Comparison of ENCODE assay signal across 8 cellular contexts in genomic region chr1:75632350-75632949, GRCh38. TPM values are rescaled to one million over a fixed set of nuclear protein-coding genes. Genes with fewer than 3 reads are reported as not detected.
DNase-seq lines count a peak whose midpoint lies in the region; ATAC-seq and TF ChIP-seq lines count a peak whose summit lies in the region.

No MANE protein-coding gene starts in this region.

- H3K79me2 ChIP-seq in neural cell (replicated peaks; ENCODE audit: insufficient read depth, low read length): no peaks in the 10 kb centered on the region

- no peak for DNase-seq in AG04449 (ENCODE audit: low read depth, low spot score)
- peak; percentile 45 for DNase-seq in NCI-H774 (lab: John Stamatoyannopoulos, UW)
- DNase-seq in dorsolateral prefrontal cortex: peak in 1 of 10 donors; percentile 4
- no peak for DNase-seq in T-helper 1 cell
- DNase-seq in NCI-H2029 (lab: John Stamatoyannopoulos, UW): no peak

- no peaks in the 10 kb centered on the region for H4K20me1 ChIP-seq in neural cell (ENCODE audit: insufficient read depth)

- H3K4me2 ChIP-seq in neural cell (ENCODE audit: low read length): no peak overlapping the region

- TF ChIP-seq CTCF in AG04449 (IDR thresholded peaks at IDR 0.05; ENCODE audit: insufficient read depth, low read length, missing control alignments) (peak; percentile 68), GM12875 (IDR thresholded peaks at IDR 0.05; ENCODE audit: borderline replicate concordance, insufficient read depth, low read depth, low read length) (peak; percentile 61; the same call in 1 of the 2 replicates), dorsolateral prefrontal cortex (IDR thresholded peaks at IDR 0.05 in 54 of 56, conservative IDR thresholded peaks at IDR 0.05 in 2 of 56; ENCODE audit: low read depth in 1 of 56, partially characterized antibody in 56 of 56) (peak; percentile 58 to 88 (median 79)), neural cell (IDR thresholded peaks at IDR 0.05; ENCODE audit: poor library complexity, severe bottlenecking) (peak; percentile 88)

- no peaks in the 10 kb centered on the region for H3K36me3 ChIP-seq in neural cell (ENCODE audit: insufficient read depth, low read length)

- TF ChIP-seq EP300 in neural cell (conservative IDR thresholded peaks at IDR 0.05; ENCODE audit: poor library complexity, severe bottlenecking): no peak

- no peak overlapping the region for H3K4me3 ChIP-seq in AG04449 (ENCODE audit: low read depth, low read length)
- H3K4me3 ChIP-seq in GM12875 (ENCODE audit: low read depth, low read length): no peak overlapping the region
- no peak overlapping the region for H3K4me3 ChIP-seq in dorsolateral prefrontal cortex
- H3K4me3 ChIP-seq in neural cell (ENCODE audit: low read length): no peak overlapping the region

- peak; percentile 87 for ATAC-seq in HG02938 (IDR thresholded peaks at IDR 0.05; ENCODE audit: unreplicated experiment)

- H3K9me2 ChIP-seq in neural cell (ENCODE audit: insufficient read depth, low read length): no peaks in the 10 kb centered on the region

- H2AFZ ChIP-seq in neural cell (ENCODE audit: low read depth, low read length): no peak overlapping the region

- H3K27me3 ChIP-seq in dorsolateral prefrontal cortex (peaks cover 0 to 6% (median 0%) of the 10 kb centered on the region in 45 donors), neural cell (ENCODE audit: insufficient read depth, low read depth, low read length) (no peaks in the 10 kb centered on the region)

- H3K9me3 ChIP-seq in neural cell (ENCODE audit: low read length): no peaks in the 10 kb centered on the region

- H3K27ac ChIP-seq in dorsolateral prefrontal cortex (no peak overlapping the region), neural cell (ENCODE audit: low read length) (no peak overlapping the region)

- peak; percentile 91 for TF ChIP-seq RAD21 in neural cell (conservative IDR thresholded peaks at IDR 0.05)

- POLR2A ChIA-PET in AG04449 (lab: Yijun Ruan, JAX): no interaction called here

- intact Hi-C loops in dorsolateral prefrontal cortex (cut with DNase I): loop anchor here in 1 of 2 donors (2.0 kb wide), 1 partner anchor 368 kb away; no protein-coding TSS in a partner anchor

- no peak overlapping the region for H3K9ac ChIP-seq in neural cell (ENCODE audit: low read length)

- CTCF ChIA-PET in AG04449 (lab: Yijun Ruan, JAX): interaction anchor here (0.6 to 3.5 kb wide), 4 partner anchors 15 to 400 kb away, joined by 3 to 20 read pairs (median 4); no protein-coding TSS in a partner anchor

- no peaks in the 10 kb centered on the region for H3F3A ChIP-seq in neural cell (ENCODE audit: insufficient read depth, low read length, poor library complexity, severe bottlenecking)

TF ChIP-seq in neural cell, 6 proteins besides CTCF, POLR2A, EP300 and RAD21:
- TF ChIP-seq EZH2 (IDR thresholded peaks at IDR 0.05; ENCODE audit: borderline replicate concordance, insufficient read depth, low read length, poor library complexity, severe bottlenecking) (no peak), SMC3 (conservative IDR thresholded peaks at IDR 0.05; ENCODE audit: poor library complexity) (peak; percentile 95)

RNA-seq across cellular contexts. Expression of gene SLC44A5, which starts 21.5 kb away (rescaled TPM):
- 10 to 100 TPM in 16 of 120 experiments, 1 to 10 TPM in 104; 3.0 to 13.2 (median 7.8) TPM for total RNA-seq in dorsolateral prefrontal cortex
- polyA plus RNA-seq in neural cell: 44.5 and 53.0 TPM in 2 replicates
- 38.5 and 46.9 TPM in 2 replicates for polyA minus RNA-seq in neural cell
